Comparison of ENCODE assay signal across 8 cellular contexts in the genomic region with DNA sequence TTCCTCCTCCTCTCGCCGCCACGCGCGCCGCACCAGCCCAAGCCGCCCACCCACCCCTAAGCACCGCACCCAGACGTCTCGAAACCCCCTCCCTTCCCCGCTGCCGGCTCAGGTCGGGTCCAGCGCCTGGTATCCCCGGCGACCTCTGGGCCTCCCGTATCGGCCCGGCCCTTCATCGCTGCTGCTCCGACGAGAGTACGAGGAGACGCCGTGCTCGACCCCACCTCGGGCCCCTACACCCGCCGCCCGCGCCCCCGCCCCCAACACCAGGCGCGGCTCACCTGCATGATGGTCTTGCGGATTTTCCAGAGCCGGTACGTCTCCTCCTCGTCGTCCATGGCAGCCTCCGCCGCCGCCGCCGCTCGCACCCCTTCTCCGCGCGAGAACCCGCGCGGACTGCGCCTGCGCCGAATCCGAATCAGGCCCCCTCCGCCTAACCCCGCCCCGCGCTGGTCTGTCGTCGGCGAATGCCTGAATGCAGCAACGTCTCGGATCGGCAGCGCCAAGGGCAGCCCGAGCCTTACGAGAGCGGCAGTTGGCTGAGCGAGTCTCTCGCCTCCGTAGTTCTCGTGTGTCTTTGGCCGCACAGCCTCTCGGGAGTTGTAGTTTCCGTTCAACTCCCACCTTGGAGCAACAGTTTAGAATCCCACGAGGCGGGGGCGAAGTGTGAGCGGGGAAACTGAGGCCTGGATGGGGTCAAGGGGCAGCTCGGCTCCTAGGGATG. TPM values are rescaled to one million over a fixed set of nuclear protein-coding genes. Genes with fewer than 3 reads are reported as not detected.
A peak's percentile ranks its signal among the peaks of the same experiment; 100 is the strongest.
DNase-seq lines count a peak whose midpoint lies in the region; ATAC-seq and TF ChIP-seq lines count a peak whose summit lies in the region.

A gene (minus strand): TSS at position 398 of the 724 bp plus-strand sequence. CDS start 60 bp downstream, at position 338.

- H4K20me1 ChIP-seq in osteoblast (ENCODE audit: insufficient read depth, low read length) = peaks cover 17% of the 10 kb centered on the region

- H2AFZ ChIP-seq in osteoblast (ENCODE audit: low read length) = no peak within 1 kb of the TSS

- no peaks in the 10 kb centered on the region for H3K27me3 ChIP-seq in osteoblast (ENCODE audit: insufficient read depth, low read length)
- H3K27me3 ChIP-seq in thoracic aorta (replicated peaks; ENCODE audit: insufficient read depth) = no peaks in the 10 kb centered on the region

- peaks cover 32% of the 10 kb centered on the region for H3K79me2 ChIP-seq in osteoblast (ENCODE audit: insufficient read depth, low read length)

- H3K27ac Mint-ChIP-seq in activated naive CD8-positive, alpha-beta T cell = peak within 1 kb of the TSS; percentile 95

- H3K4me3 ChIP-seq in osteoblast (ENCODE audit: insufficient read depth, low read length) (peak within 1 kb of the TSS; percentile 83), thoracic aorta (peak within 1 kb of the TSS; percentile 98)

- DNase-seq in GM04504 (ENCODE audit: low read depth) = peak; percentile 96
- DNase-seq in NCI-H1092 (lab: John Stamatoyannopoulos, UW) = peak; percentile 98
- DNase-seq in SKM-1 treated with dmso at 0.1 percent for 144 hours (lab: John Stamatoyannopoulos, UW; ENCODE audit: unreplicated experiment) = peak; percentile 95
- DNase-seq in glomerular visceral epithelial cell (ENCODE audit: extremely low spot score) = peak; percentile 98
- peak; percentile 100 for DNase-seq in osteoblast (ENCODE audit: insufficient read length, low spot score, missing footprints)
- peak; percentile 92 for DNase-seq in thoracic aorta (ENCODE audit: low spot score)

- no peaks in the 10 kb centered on the region for H3K27me3 Mint-ChIP-seq in activated naive CD8-positive, alpha-beta T cell

- H3K9me3 ChIP-seq in osteoblast (ENCODE audit: low read depth, low read length) (no peaks in the 10 kb centered on the region), thoracic aorta (no peaks in the 10 kb centered on the region)

- ATAC-seq in HG02571 (IDR thresholded peaks at IDR 0.05; ENCODE audit: unreplicated experiment) (peak; percentile 72), thoracic aorta (ENCODE audit: insufficient number of reproducible peaks, low FRiP score, low read depth) (peak; percentile 84)

- peaks cover 14% of the 10 kb centered on the region for H3K36me3 ChIP-seq in osteoblast (ENCODE audit: insufficient read depth, low read length)
- H3K36me3 ChIP-seq in thoracic aorta = peaks cover 9% of the 10 kb centered on the region

- H3K4me1 ChIP-seq in osteoblast (ENCODE audit: insufficient read depth, low read length) = peaks cover 24% of the 10 kb centered on the region
- H3K4me1 ChIP-seq in thoracic aorta (ENCODE audit: control insufficient read depth in 1 of 2, low read depth in 2 of 2) = peaks cover 19 to 46% of the 10 kb centered on the region in 2 donors

- H3K36me3 Mint-ChIP-seq in activated naive CD8-positive, alpha-beta T cell = no peaks in the 10 kb centered on the region

- TF ChIP-seq CTCF in osteoblast (IDR thresholded peaks at IDR 0.05; ENCODE audit: extremely low read depth, low read depth, low read length) (no peak), thoracic aorta (IDR thresholded peaks at IDR 0.05) (no peak)

- H3K4me2 ChIP-seq in osteoblast (ENCODE audit: insufficient read depth, low read length) = peak within 1 kb of the TSS; percentile 72

- H3K27ac ChIP-seq in osteoblast (ENCODE audit: low read depth, low read length) = peak within 1 kb of the TSS; percentile 44
- H3K27ac ChIP-seq in thoracic aorta = peak within 1 kb of the TSS in 1 of 2 donors; percentile 45

- H3K9me3 Mint-ChIP-seq in activated naive CD8-positive, alpha-beta T cell (ENCODE audit: low read depth) = no peaks in the 10 kb centered on the region

- peak within 1 kb of the TSS; percentile 92 for H3K4me3 Mint-ChIP-seq in activated naive CD8-positive, alpha-beta T cell

- peaks cover 51% of the 10 kb centered on the region for H3K4me1 Mint-ChIP-seq in activated naive CD8-positive, alpha-beta T cell (ENCODE audit: low read depth)

RNA-seq across cellular contexts. Expression of the gene that starts here (rescaled TPM):
- 70.2 and 74.0 TPM in 2 replicates for total RNA-seq in osteoblast
- 100 to 1,000 TPM; 129 to 149 TPM for total RNA-seq in thoracic aorta
